In genomic region chr12:39846971-39847661, GRCh38 we compare ENCODE assay signal across 13 cellular contexts.
DNase-seq lines count a peak whose midpoint lies in the region; ATAC-seq and TF ChIP-seq lines count a peak whose summit lies in the region.
"Had no signal": no experiment of that assay in that cellular context is flagged by ENCODE, and none has a peak within 500 bp of the region (broad histone marks: within the 10 kb centered on the region; RNA-seq: fewer than 3 reads in every experiment).

No MANE protein-coding gene starts in this region.

- no peaks in the 10 kb centered on the region for H3K27me3 ChIP-seq in A673 (replicated peaks; ENCODE audit: insufficient read depth, low read depth, low read length, poor library complexity)

- intact Hi-C loops in A673 (cut with micrococcal nuclease; ENCODE audit: unreplicated experiment) = no loop called here

- CTCF ChIA-PET in A673 (lab: Charles Lee) (interaction anchor here (0.6 kb wide), 1 partner anchor 941 kb away, joined by 5 read pairs; no protein-coding TSS in a partner anchor), GM10248 (lab: Yijun Ruan, JAX) (no interaction called here)

- H3K4me1 ChIP-seq in A673 (ENCODE audit: insufficient read depth, low read length, poor library complexity, severe bottlenecking) = peaks cover 10% of the 10 kb centered on the region
- H3K4me1 ChIP-seq: lower lobe of right lung had no signal

- no peaks in the 10 kb centered on the region for H3K9me3 ChIP-seq in A673 (ENCODE audit: low read depth, low read length, poor library complexity, severe bottlenecking)
- H3K9me3 ChIP-seq: lower lobe of right lung had no signal

- H3K4me3 ChIP-seq in A673 (ENCODE audit: low read depth, low read length, poor library complexity, severe bottlenecking) = no peak overlapping the region
- H3K4me3 ChIP-seq: lower lobe of right lung had no signal

- peak; percentile 50 for ATAC-seq in GM19452 (IDR thresholded peaks at IDR 0.05; ENCODE audit: unreplicated experiment)
- ATAC-seq in HG03460 (IDR thresholded peaks at IDR 0.05; ENCODE audit: unreplicated experiment) = peak; percentile 51
- ATAC-seq in HG03521 (IDR thresholded peaks at IDR 0.05; ENCODE audit: unreplicated experiment) = no peak
- ATAC-seq: activated CD8-positive, alpha-beta T cell treated with anti-CD3 and anti-CD28 coated beads for 36 hours; lower lobe of right lung had no signal

- no peak overlapping the region for H3K27ac ChIP-seq in A673 (ENCODE audit: low read depth, low read length, poor library complexity, severe bottlenecking)
- H3K27ac ChIP-seq: lower lobe of right lung had no signal

- BruUV-seq in A673 (replicated peaks; lab: Mats Ljungman, UMichigan) = no TSS peak

- no peak for TF ChIP-seq CTCF in A673 (conservative IDR thresholded peaks at IDR 0.05; ENCODE audit: low read depth, low read length)
- no peak for TF ChIP-seq CTCF in GM10248 (IDR thresholded peaks at IDR 0.05; ENCODE audit: control extremely low read depth, extremely low read depth, low read depth, missing control alignments)

- DNase-seq in A673 (ENCODE audit: low spot score) = peak; percentile 74
- peak; percentile 59 for DNase-seq in fibroblast of peridontal ligament (ENCODE audit: extremely low read depth)
- DNase-seq in NCI-H2227 treated with DMSO at 0.1 percent for 48 hours (lab: John Stamatoyannopoulos, UW) = no peak
- no peak for DNase-seq in GM10248 (ENCODE audit: extremely low spot score)
- no peak for DNase-seq in H4 (ENCODE audit: low spot score)
- DNase-seq: activated CD8-positive, alpha-beta T cell treated with anti-CD3 and anti-CD28 coated beads for 36 hours; head of caudate nucleus; lower lobe of right lung; NCI-H1694; stimulated activated CD4-positive, alpha-beta T cell treated with anti-CD3 and anti-CD28 coated beads, Interleukin-4, amount 100 ng/mL, for 4 hours had no signal

- H3K36me3 ChIP-seq in A673 (ENCODE audit: insufficient read depth, low read length, poor library complexity, severe bottlenecking) = no peaks in the 10 kb centered on the region
- H3K36me3 ChIP-seq: lower lobe of right lung had no signal

- POLR2A ChIA-PET in A673 (lab: Charles Lee; ENCODE audit: low non-redundant PET) = no interaction called here
- POLR2A ChIA-PET in GM10248 (lab: Yijun Ruan, JAX) = no interaction called here

Comparison
In these comparisons a context has a peak if more than half of its experiments do, and no peak if none do; other contexts are left out.
1. DNase-seq: peak in A673 (single experiment) and fibroblast of peridontal ligament (single experiment); none in NCI-H2227 treated with DMSO at 0.1 percent for 48 hours (single experiment), GM10248 (single experiment) and H4 (single experiment).